In genomic region chr2:105272176-105272575, GRCh38 we compare ENCODE assay signal across 34 cellular contexts.
"Had no signal": no experiment of that assay in that cellular context is flagged by ENCODE, and none has a peak within 500 bp of the region (broad histone marks: within the 10 kb centered on the region; RNA-seq: fewer than 3 reads in every experiment).

No MANE protein-coding gene starts in this region.

- H3K4me1 Mint-ChIP-seq: activated B cell treated with CpG ODN at 0.5 μM for 24 hours had no signal

- H3K27ac Mint-ChIP-seq: activated CD4-positive, alpha-beta memory T cell treated with anti-CD3 and anti-CD28 coated beads for 36 hours; activated naive CD4-positive, alpha-beta T cell treated with anti-CD3 and anti-CD28 coated beads for 36 hours; activated T-helper 1 cell treated with anti-CD3 and anti-CD28 coated beads, Interleukin-12 subunit alpha, Interleukin-12 subunit beta, Interleukin-2, Interleukin-4 antibody, amounts not matched to agents 30 ng/mL and 10 ng/mL and 1 ng/mL, durations not matched to agents 14 hours and 24 hours and 36 hours had no signal

- DNase-seq: activated B cell treated with CpG ODN at 0.5 μM for 24 hours; activated CD4-positive, alpha-beta memory T cell treated with anti-CD3 and anti-CD28 coated beads for 36 hours; activated CD4-positive, alpha-beta T cell treated with anti-CD3 and anti-CD28 coated beads for 4 hours; activated CD4-positive, alpha-beta T cell treated with anti-CD3 and anti-CD28 coated beads, Interleukin-2, amount 50 U/mL, for 1 hour; activated CD4-positive, CD25-positive, alpha-beta regulatory T cell treated with anti-CD3 and anti-CD28 coated beads, Interleukin-2, amount 50 U/mL, for 72 hours; activated CD8-positive, alpha-beta memory T cell treated with anti-CD3 and anti-CD28 coated beads, Interleukin-2, amount 50 U/mL, for 4 hours; activated gamma-delta T cell treated with Interleukin-2 at 50 U/mL for 16 hours; activated naive CD4-positive, alpha-beta T cell treated with anti-CD3 and anti-CD28 coated beads for 36 hours; activated T-cell treated with anti-CD3 and anti-CD28 coated beads for 4 hours; activated T-cell treated with anti-CD3 and anti-CD28 coated beads, Interleukin-2, amount 50 U/mL, for 4 hours; aorta; brain microvascular endothelial cell; central memory CD4-positive, alpha-beta T cell; NCI-H1105; NCI-H1417 treated with DMSO at 0.1 percent for 48 hours; NCI-H187 treated with DMSO at 0.1 percent for 48 hours; NCI-H2081 treated with DMSO at 0.1 percent for 48 hours; NCI-H226; NCI-H446 treated with DMSO at 0.1 percent for 48 hours; NCI-H524; NCI-H69; NCI-H82; PC-3; SIG-M5; SW 1271; T-helper 1 cell; T-helper 2 cell; T-helper 9 cell had no signal

- H3K27me3 Mint-ChIP-seq: activated B cell treated with CpG ODN at 0.5 μM for 24 hours; activated CD4-positive, alpha-beta memory T cell treated with anti-CD3 and anti-CD28 coated beads for 36 hours had no signal

- H3K4me3 Mint-ChIP-seq: activated B cell treated with CpG ODN at 0.5 μM for 24 hours; activated CD4-positive, alpha-beta memory T cell treated with anti-CD3 and anti-CD28 coated beads for 36 hours; activated naive CD4-positive, alpha-beta T cell treated with anti-CD3 and anti-CD28 coated beads for 36 hours; activated T-cell treated with anti-CD3 and anti-CD28 coated beads, Interleukin-2, amount 50 U/mL, for 4 hours; activated T-helper 1 cell treated with anti-CD3 and anti-CD28 coated beads, Interleukin-12 subunit alpha, Interleukin-12 subunit beta, Interleukin-2, Interleukin-4 antibody, amounts not matched to agents 30 ng/mL and 10 ng/mL and 1 ng/mL, durations not matched to agents 14 hours and 24 hours and 36 hours had no signal

- H3K4me2 ChIP-seq: KMS-11 had no signal

- H3K27ac ChIP-seq: brain microvascular endothelial cell, KMS-11, RWPE1, VCaP had no signal

- ATAC-seq: activated naive CD4-positive, alpha-beta T cell treated with anti-CD3 and anti-CD28 coated beads, Interleukin-2, amount 50 U/mL, for 72 hours; activated T-cell treated with anti-CD3 and anti-CD28 coated beads, Interleukin-2, amount 50 U/mL, for 4 hours; PC-3; Right ventricle myocardium inferior had no signal

- H3K27me3 ChIP-seq: brain microvascular endothelial cell had no signal

- H3K9me3 Mint-ChIP-seq: activated B cell treated with CpG ODN at 0.5 μM for 24 hours; activated CD4-positive, alpha-beta memory T cell treated with anti-CD3 and anti-CD28 coated beads for 36 hours; activated naive CD4-positive, alpha-beta T cell treated with anti-CD3 and anti-CD28 coated beads for 36 hours; activated naive CD4-positive, alpha-beta T cell treated with anti-CD3 and anti-CD28 coated beads, Interleukin-2, amount 50 U/mL, for 72 hours; activated T-cell treated with anti-CD3 and anti-CD28 coated beads, Interleukin-2, amount 50 U/mL, for 4 hours; activated T-helper 1 cell treated with anti-CD3 and anti-CD28 coated beads, Interleukin-12 subunit alpha, Interleukin-12 subunit beta, Interleukin-2, Interleukin-4 antibody, amounts not matched to agents 30 ng/mL and 10 ng/mL and 1 ng/mL, durations not matched to agents 14 hours and 24 hours and 36 hours had no signal

- H3K9ac ChIP-seq: KMS-11 had no signal
